Comparison of ENCODE assay signal across 1 cellular context in genomic region chr9:83330207-83331196, GRCh38.
A peak's percentile ranks its signal among the peaks of the same experiment; 100 is the strongest.
TF ChIP-seq lines count a peak whose summit lies in the region.

No MANE protein-coding gene starts in this region.

TF ChIP-seq in H1, 55 proteins besides CTCF, POLR2A, EP300 and RAD21:
- peak; percentile 55; the same call in 1 of the 2 replicates for TF ChIP-seq TEAD4 (IDR thresholded peaks at IDR 0.05; ENCODE audit: low read depth, low read length)
- TF ChIP-seq RNF2 (IDR thresholded peaks at IDR 0.05; ENCODE audit: borderline replicate concordance, low read depth, low read length, missing control alignments, poor library complexity, severe bottlenecking) = no peak
- no peak for TF ChIP-seq CBX8 (IDR thresholded peaks at IDR 0.05; ENCODE audit: borderline replicate concordance, low read depth, low read length)
- no peak for TF ChIP-seq ATF3 (IDR thresholded peaks at IDR 0.05; ENCODE audit: insufficient read depth, low read depth, low read length)
- TF ChIP-seq TCF12 (IDR thresholded peaks at IDR 0.05; ENCODE audit: low read depth, low read length) = no peak
- no peak for TF ChIP-seq EZH2 (IDR thresholded peaks at IDR 0.05; ENCODE audit: low read depth, low read length, severe bottlenecking)
- no peak for TF ChIP-seq POLR2AphosphoS5 (IDR thresholded peaks at IDR 0.05; ENCODE audit: low read depth, low read length)
- no peak for TF ChIP-seq GABPA (IDR thresholded peaks at IDR 0.05; ENCODE audit: borderline replicate concordance, insufficient read depth, low read length)
